Comparison of ENCODE assay signal across 13 cellular contexts in the genomic region with DNA sequence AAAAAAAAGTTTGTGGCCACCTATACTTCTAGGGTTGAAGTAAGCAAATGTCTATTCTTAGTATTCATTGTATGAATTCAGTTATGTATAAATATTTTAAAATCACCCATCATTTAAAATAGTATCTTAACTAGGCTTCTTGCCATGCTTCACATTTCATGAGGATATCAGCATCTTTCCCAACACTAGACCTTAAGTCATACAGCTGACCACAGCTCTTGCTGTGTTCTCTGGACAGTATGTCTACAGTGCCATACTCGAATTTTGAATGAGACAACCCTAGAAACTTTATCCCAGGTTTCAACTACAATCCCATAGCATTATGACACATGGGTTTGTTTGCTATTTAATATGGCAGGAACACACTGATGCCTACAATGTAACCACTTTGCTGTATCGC.
"Had no signal": no experiment of that assay in that cellular context is flagged by ENCODE, and none has a peak within 500 bp of the region (broad histone marks: within the 10 kb centered on the region; RNA-seq: fewer than 3 reads in every experiment).

No MANE protein-coding gene starts in this region.

- H3K27me3 ChIP-seq: colonic mucosa, heart right ventricle, thyroid gland, uterus had no signal

- H3K9me3 ChIP-seq: colonic mucosa, heart right ventricle, thyroid gland, uterus had no signal

- DNase-seq: activated CD4-positive, alpha-beta memory T cell treated with anti-CD3 and anti-CD28 coated beads for 36 hours; activated CD4-positive, CD25-positive, alpha-beta regulatory T cell treated with anti-CD3 and anti-CD28 coated beads, Interleukin-2, amount 50 U/mL, for 72 hours; activated T-cell treated with anti-CD3 and anti-CD28 coated beads, Interleukin-2, amount 50 U/mL, for 72 hours; colonic mucosa; effector memory CD4-positive, alpha-beta T cell; heart right ventricle; left ventricle myocardium superior; mesendoderm; occipital lobe; stimulated activated CD4-positive, alpha-beta T cell treated with anti-CD3 and anti-CD28 coated beads, Interleukin-4, amount 100 ng/mL, for 1 hour; thyroid gland; uterus had no signal

- H3K4me3 Mint-ChIP-seq: activated CD4-positive, alpha-beta memory T cell treated with anti-CD3 and anti-CD28 coated beads for 36 hours; activated T-cell treated with anti-CD3 and anti-CD28 coated beads, Interleukin-2, amount 50 U/mL, for 72 hours; nephron had no signal

- H3K27ac Mint-ChIP-seq: activated CD4-positive, alpha-beta memory T cell treated with anti-CD3 and anti-CD28 coated beads for 36 hours; nephron had no signal

- H3K9me3 Mint-ChIP-seq: activated CD4-positive, alpha-beta memory T cell treated with anti-CD3 and anti-CD28 coated beads for 36 hours; activated T-cell treated with anti-CD3 and anti-CD28 coated beads, Interleukin-2, amount 50 U/mL, for 72 hours; nephron had no signal

- ATAC-seq: activated T-cell treated with anti-CD3 and anti-CD28 coated beads, Interleukin-2, amount 50 U/mL, for 72 hours had no signal

- H3K27me3 Mint-ChIP-seq: activated CD4-positive, alpha-beta memory T cell treated with anti-CD3 and anti-CD28 coated beads for 36 hours had no signal

- H3K4me3 ChIP-seq: colonic mucosa, heart right ventricle, thyroid gland, uterus had no signal

- H3K36me3 ChIP-seq: uterus had no signal
